Comparison of ENCODE assay signal across 6 cellular contexts in genomic region chr3:23452408-23452807, GRCh38.
"Had no signal": no experiment of that assay in that cellular context is flagged by ENCODE, and none has a peak within 500 bp of the region (broad histone marks: within the 10 kb centered on the region; RNA-seq: fewer than 3 reads in every experiment).

No MANE protein-coding gene starts in this region.

- H3K4me3 ChIP-seq: K562 had no signal

- H3K27ac ChIP-seq: HL-60 had no signal

- H3K27me3 Mint-ChIP-seq: IgD-negative memory B cell had no signal

- H3K4me3 Mint-ChIP-seq: IgD-negative memory B cell had no signal

- DNase-seq: IMR-90, KBM-7, KG1 had no signal

- H3K27ac Mint-ChIP-seq: IgD-negative memory B cell had no signal
